In the genomic region with DNA sequence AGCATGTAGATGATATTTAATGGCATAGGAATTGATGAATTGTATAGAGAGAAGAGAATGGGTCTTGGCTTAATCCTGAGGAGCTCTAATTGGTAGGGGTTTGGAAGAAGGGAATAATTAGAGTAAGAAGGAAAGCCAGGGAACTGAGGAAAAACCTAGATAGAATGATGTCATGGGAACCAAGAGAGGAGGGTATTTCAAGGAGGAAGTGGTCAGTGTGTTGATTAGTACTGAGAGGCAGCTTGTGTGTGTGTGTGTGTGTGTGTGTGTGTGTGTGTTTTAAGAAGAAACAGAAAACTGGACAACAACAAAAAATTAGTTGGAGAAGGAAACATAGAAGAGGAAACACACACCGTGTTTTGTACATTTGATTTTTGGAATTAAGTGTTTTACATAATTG, we compare ENCODE assay signal across 20 cellular contexts.
"Had no signal": no experiment of that assay in that cellular context is flagged by ENCODE, and none has a peak within 500 bp of the region (broad histone marks: within the 10 kb centered on the region; RNA-seq: fewer than 3 reads in every experiment).

No MANE protein-coding gene starts in this region.

- H3K4me3 ChIP-seq: colonic mucosa, gastrocnemius medialis, mucosa of descending colon, tibial nerve, uterus had no signal

- DNase-seq: activated CD4-positive, alpha-beta T cell treated with anti-CD3 and anti-CD28 coated beads, Interleukin-2, amount 50 U/mL, for 1 hour; activated CD4-positive, CD25-positive, alpha-beta regulatory T cell treated with anti-CD3 and anti-CD28 coated beads, Interleukin-2, amount 50 U/mL, for 72 hours; activated CD8-positive, alpha-beta memory T cell treated with anti-CD3 and anti-CD28 coated beads, Interleukin-2, amount 50 U/mL, for 48 hours; activated effector memory CD4-positive, alpha-beta T cell treated with Interleukin-2 at 50 U/mL for 16 hours; activated naive CD4-positive, alpha-beta T cell treated with anti-CD3 and anti-CD28 coated beads, Interleukin-2, amount 10 ng/mL, durations not matched to agents 7 days and 5 days; activated naive CD8-positive, alpha-beta T cell treated with anti-CD3 and anti-CD28 coated beads, Interleukin-2, amount 50 U/mL, for 24 hours; activated T-cell treated with anti-CD3 and anti-CD28 coated beads, Interleukin-2, amount 50 U/mL, for 48 hours; anterior cingulate cortex; colonic mucosa; gastrocnemius medialis; head of caudate nucleus; mammary epithelial cell; naive B cell; stimulated activated CD4-positive, alpha-beta T cell treated with anti-CD3 and anti-CD28 coated beads, Interleukin-12 subunit alpha, Interleukin-12 subunit beta, amount 100 ng/mL, for 4 hours; stimulated activated CD4-positive, alpha-beta T cell treated with anti-CD3 and anti-CD28 coated beads, Interleukin-1b, Interleukin-23, amount 100 ng/mL, for 48 hours; stimulated activated naive CD8-positive, alpha-beta T cell treated with anti-CD3 and anti-CD28 coated beads, Interleukin-15, Interleukin-2, amounts not matched to agents 100 U/mL and 50 U/mL, for 24 hours; substantia nigra; uterus had no signal
